17 cellular contexts compared by ENCODE assay signal in the genomic region with DNA sequence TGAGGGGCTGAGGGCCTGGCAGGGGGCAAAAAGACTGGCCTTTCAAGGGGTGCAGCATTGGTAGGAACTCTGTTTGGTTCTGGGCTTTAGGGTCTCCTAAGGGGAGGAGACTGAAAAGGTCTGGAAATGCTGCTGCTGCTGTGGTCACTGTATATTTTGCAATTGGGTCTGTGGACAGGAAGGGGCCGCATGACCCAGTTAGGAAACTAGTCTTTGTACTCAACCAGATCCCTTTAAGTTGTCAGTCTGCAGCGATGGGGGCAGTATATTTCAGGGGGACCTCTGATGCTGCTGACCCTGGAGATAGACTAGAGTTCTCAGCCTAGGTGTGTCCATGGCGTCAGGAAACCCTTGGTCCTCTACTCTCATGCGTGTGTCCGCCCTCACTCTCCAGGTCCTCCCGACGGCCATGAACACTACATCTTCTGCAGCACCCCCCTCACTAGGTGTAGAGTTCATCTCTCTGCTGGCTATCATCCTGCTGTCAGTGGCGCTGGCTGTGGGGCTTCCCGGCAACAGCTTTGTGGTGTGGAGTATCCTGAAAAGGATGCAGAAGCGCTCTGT. TPM values are rescaled to one million over a fixed set of nuclear protein-coding genes. Genes with fewer than 3 reads are reported as not detected.
A peak's percentile ranks its signal among the peaks of the same experiment; 100 is the strongest.
DNase-seq lines count a peak whose midpoint lies in the region; ATAC-seq and TF ChIP-seq lines count a peak whose summit lies in the region.
"Had no signal": no experiment of that assay in that cellular context is flagged by ENCODE, and none has a peak within 500 bp of the region (broad histone marks: within the 10 kb centered on the region; RNA-seq: fewer than 3 reads in every experiment).

No MANE protein-coding gene starts in this region.

- TF ChIP-seq POLR2A in uterus (IDR thresholded peaks at IDR 0.05) (no peak), testis (IDR thresholded peaks at IDR 0.05) (no peak)

- WGBS in testis, 2 donors, result 67 to 84% methylated on average over 10 of the region's 10 CpGs

- H3K27me3 ChIP-seq in uterus (no peaks in the 10 kb centered on the region), testis (no peaks in the 10 kb centered on the region)

- H3K4me1 ChIP-seq in uterus, result peaks cover 0 to 15% of the 10 kb centered on the region in 2 donors
- peaks cover 12% of the 10 kb centered on the region for H3K4me1 ChIP-seq in testis

- no peaks in the 10 kb centered on the region for H3K9me3 Mint-ChIP-seq in activated naive CD8-positive, alpha-beta T cell treated with anti-CD3 and anti-CD28 coated beads, Interleukin-2, amount 10 ng/mL, durations not matched to agents 7 days and 5 days
- H3K9me3 Mint-ChIP-seq in activated naive CD8-positive, alpha-beta T cell treated with anti-CD3 and anti-CD28 coated beads for 36 hours, result no peaks in the 10 kb centered on the region
- no peaks in the 10 kb centered on the region for H3K9me3 Mint-ChIP-seq in effector memory CD8-positive, alpha-beta T cell
- H3K9me3 Mint-ChIP-seq in natural killer cell treated with Interleukin-12 subunit alpha and Interleukin-12 subunit beta and Interleukin-15 and Interleukin-18, amount 100 ng/mL, for 72 hours, result no peaks in the 10 kb centered on the region
- H3K9me3 Mint-ChIP-seq in mesothelial cell of epicardium, result no peaks in the 10 kb centered on the region
- H3K9me3 Mint-ChIP-seq: activated T-helper 2 cell treated with anti-CD3 and anti-CD28 coated beads, Interferon-gamma antibody, Interleukin-2, Interleukin-4, amounts not matched to agents 10 μg/mL and 5 μg/mL and 100 μg/mL, durations not matched to agents 14 hours and 24 hours and 36 hours had no signal

- POLR2A ChIA-PET in activated naive CD8-positive, alpha-beta T cell treated with anti-CD3 and anti-CD28 coated beads, Interleukin-2, amount 10 ng/mL, durations not matched to agents 7 days and 5 days (lab: Charles Lee), result no interaction called here

- no peaks in the 10 kb centered on the region for H3K36me3 ChIP-seq in uterus
- no peaks in the 10 kb centered on the region for H3K36me3 ChIP-seq in testis (ENCODE audit: low read depth, missing control alignments)
- H3K36me3 ChIP-seq: prostate gland had no signal

- peak overlapping the region; percentile 17 for H3K27ac Mint-ChIP-seq in activated naive CD8-positive, alpha-beta T cell treated with anti-CD3 and anti-CD28 coated beads, Interleukin-2, amount 10 ng/mL, durations not matched to agents 7 days and 5 days
- H3K27ac Mint-ChIP-seq in activated naive CD8-positive, alpha-beta T cell treated with anti-CD3 and anti-CD28 coated beads for 36 hours, result no peak overlapping the region
- peak overlapping the region; percentile 80 to 93 for H3K27ac Mint-ChIP-seq in effector memory CD8-positive, alpha-beta T cell
- peak overlapping the region; percentile 83 to 93 for H3K27ac Mint-ChIP-seq in natural killer cell treated with Interleukin-12 subunit alpha and Interleukin-12 subunit beta and Interleukin-15 and Interleukin-18, amount 100 ng/mL, for 72 hours
- H3K27ac Mint-ChIP-seq in mesothelial cell of epicardium, result no peak overlapping the region

- H3K36me3 Mint-ChIP-seq in activated naive CD8-positive, alpha-beta T cell treated with anti-CD3 and anti-CD28 coated beads, Interleukin-2, amount 10 ng/mL, durations not matched to agents 7 days and 5 days, result peaks cover 19% of the 10 kb centered on the region
- peaks cover 18% of the 10 kb centered on the region for H3K36me3 Mint-ChIP-seq in activated naive CD8-positive, alpha-beta T cell treated with anti-CD3 and anti-CD28 coated beads for 36 hours
- H3K36me3 Mint-ChIP-seq in effector memory CD8-positive, alpha-beta T cell (ENCODE audit: insufficient read depth), result peaks cover 37% of the 10 kb centered on the region
- peaks cover 5% of the 10 kb centered on the region for H3K36me3 Mint-ChIP-seq in natural killer cell treated with Interleukin-12 subunit alpha and Interleukin-12 subunit beta and Interleukin-15 and Interleukin-18, amount 100 ng/mL, for 72 hours
- peaks cover under 1% of the 10 kb centered on the region for H3K36me3 Mint-ChIP-seq in mesothelial cell of epicardium

- H3K4me3 ChIP-seq in uterus, result no peak overlapping the region
- no peak overlapping the region for H3K4me3 ChIP-seq in testis
- H3K4me3 ChIP-seq: mucosa of descending colon, PC-9, prostate gland had no signal

- peaks cover 47% of the 10 kb centered on the region for H3K4me1 Mint-ChIP-seq in activated naive CD8-positive, alpha-beta T cell treated with anti-CD3 and anti-CD28 coated beads, Interleukin-2, amount 10 ng/mL, durations not matched to agents 7 days and 5 days
- peaks cover 48% of the 10 kb centered on the region for H3K4me1 Mint-ChIP-seq in activated naive CD8-positive, alpha-beta T cell treated with anti-CD3 and anti-CD28 coated beads for 36 hours
- peaks cover 48 to 50% of the 10 kb centered on the region in 2 donors for H3K4me1 Mint-ChIP-seq in effector memory CD8-positive, alpha-beta T cell (ENCODE audit: low read depth in 2 of 2)
- H3K4me1 Mint-ChIP-seq in natural killer cell treated with Interleukin-12 subunit alpha and Interleukin-12 subunit beta and Interleukin-15 and Interleukin-18, amount 100 ng/mL, for 72 hours (ENCODE audit: low read depth in 2 of 2), result peaks cover 51 to 57% of the 10 kb centered on the region in 2 donors
- no peaks in the 10 kb centered on the region for H3K4me1 Mint-ChIP-seq in mesothelial cell of epicardium

- peaks cover 10% of the 10 kb centered on the region for H3K27me3 Mint-ChIP-seq in activated naive CD8-positive, alpha-beta T cell treated with anti-CD3 and anti-CD28 coated beads, Interleukin-2, amount 10 ng/mL, durations not matched to agents 7 days and 5 days
- no peaks in the 10 kb centered on the region for H3K27me3 Mint-ChIP-seq in activated naive CD8-positive, alpha-beta T cell treated with anti-CD3 and anti-CD28 coated beads for 36 hours
- peaks cover 0 to 9% of the 10 kb centered on the region in 2 donors for H3K27me3 Mint-ChIP-seq in effector memory CD8-positive, alpha-beta T cell
- peaks cover 7 to 8% of the 10 kb centered on the region in 2 donors for H3K27me3 Mint-ChIP-seq in natural killer cell treated with Interleukin-12 subunit alpha and Interleukin-12 subunit beta and Interleukin-15 and Interleukin-18, amount 100 ng/mL, for 72 hours
- H3K27me3 Mint-ChIP-seq in mesothelial cell of epicardium (ENCODE audit: low read depth), result peaks cover 27% of the 10 kb centered on the region

- no peak for ATAC-seq in activated naive CD8-positive, alpha-beta T cell treated with anti-CD3 and anti-CD28 coated beads, Interleukin-2, amount 10 ng/mL, durations not matched to agents 7 days and 5 days (ENCODE audit: low read depth)
- no peak for ATAC-seq in effector memory CD8-positive, alpha-beta T cell (replicated peaks)
- ATAC-seq in natural killer cell treated with Interleukin-12 subunit alpha and Interleukin-12 subunit beta and Interleukin-15 and Interleukin-18, amount 100 ng/mL, for 72 hours, result no peak

- intact Hi-C loops in uterus (cut with DNase I; ENCODE audit: low total_unique reads), result no loop called here
- intact Hi-C loops in testis (cut with DNase I; ENCODE audit: low total_unique reads), result no loop called here

- H3K9me3 ChIP-seq in uterus, result no peaks in the 10 kb centered on the region
- no peaks in the 10 kb centered on the region for H3K9me3 ChIP-seq in testis
- H3K9me3 ChIP-seq: mucosa of descending colon, prostate gland had no signal

- no peak for DNase-seq in activated naive CD8-positive, alpha-beta T cell treated with anti-CD3 and anti-CD28 coated beads, Interleukin-2, amount 10 ng/mL, durations not matched to agents 7 days and 5 days
- no peak for DNase-seq in activated naive CD8-positive, alpha-beta T cell treated with anti-CD3 and anti-CD28 coated beads for 36 hours
- no peak for DNase-seq in effector memory CD8-positive, alpha-beta T cell
- no peak for DNase-seq in natural killer cell treated with Interleukin-12 subunit alpha and Interleukin-12 subunit beta and Interleukin-15 and Interleukin-18, amount 100 ng/mL, for 72 hours (ENCODE audit: low spot score)
- DNase-seq in uterus (no peak), hepatic stellate cell (ENCODE audit: low spot score) (no peak), mesothelial cell of epicardium (ENCODE audit: low spot score in 2 of 2, unreplicated experiment in 2 of 2) (no peak), testis (no peak)
- DNase-seq: NCI-H187 treated with DMSO at 0.1 percent for 48 hours; NCI-H526 treated with DMSO at 0.1 percent for 48 hours; PC-9; stimulated activated CD4-positive, alpha-beta T cell treated with anti-CD3 and anti-CD28 coated beads, Interleukin-1b, Interleukin-23, amount 100 ng/mL, for 48 hours; stimulated activated CD8-positive, alpha-beta memory T cell treated with anti-CD3 and anti-CD28 coated beads, Interleukin-4, amount 100 ng/mL, for 48 hours had no signal

- peak overlapping the region; percentile 12 for H3K4me3 Mint-ChIP-seq in activated naive CD8-positive, alpha-beta T cell treated with anti-CD3 and anti-CD28 coated beads, Interleukin-2, amount 10 ng/mL, durations not matched to agents 7 days and 5 days
- H3K4me3 Mint-ChIP-seq in activated naive CD8-positive, alpha-beta T cell treated with anti-CD3 and anti-CD28 coated beads for 36 hours, result no peak overlapping the region
- peak overlapping the region; percentile 81 to 87 for H3K4me3 Mint-ChIP-seq in effector memory CD8-positive, alpha-beta T cell
- peak overlapping the region; percentile 84 for H3K4me3 Mint-ChIP-seq in natural killer cell treated with Interleukin-12 subunit alpha and Interleukin-12 subunit beta and Interleukin-15 and Interleukin-18, amount 100 ng/mL, for 72 hours
- no peak overlapping the region for H3K4me3 Mint-ChIP-seq in mesothelial cell of epicardium

- TF ChIP-seq CTCF in uterus (IDR thresholded peaks at IDR 0.05), result no peak
- TF ChIP-seq CTCF in mesothelial cell of epicardium (IDR thresholded peaks at IDR 0.05; ENCODE audit: unreplicated experiment), result no peak
- no peak for TF ChIP-seq CTCF in testis (IDR thresholded peaks at IDR 0.05)

- H3K27ac ChIP-seq in uterus (peak overlapping the region; percentile 6 to 48), testis (no peak overlapping the region)
- H3K27ac ChIP-seq: PC-9, prostate gland had no signal

RNA-seq across cellular contexts. Expression of a gene that starts 4.0 kb away (rescaled TPM):
- 10 to 100 TPM; 27.0 to 27.8 TPM for total RNA-seq in activated naive CD8-positive, alpha-beta T cell treated with anti-CD3 and anti-CD28 coated beads, Interleukin-2, amount 10 ng/mL, durations not matched to agents 7 days and 5 days
- 10 to 100 TPM in 1 of 2 experiments, 1 to 10 TPM in 1; 9.3 to 10.3 TPM for total RNA-seq in activated naive CD8-positive, alpha-beta T cell treated with anti-CD3 and anti-CD28 coated beads for 36 hours
- 10 to 100 TPM; 13.2 to 37.3 TPM for total RNA-seq in natural killer cell treated with Interleukin-12 subunit alpha and Interleukin-12 subunit beta and Interleukin-15 and Interleukin-18, amount 100 ng/mL, for 72 hours
- total RNA-seq in uterus (10 to 100 TPM in 1 of 4 donors, 1 to 10 TPM in 3; 3.7 to 19.5 (median 5.6) TPM), mesothelial cell of epicardium (10.7 to 11.8 TPM (median 11.1 TPM) in 3 replicates), testis (10 to 100 TPM; 10.3 to 10.9 TPM)
- polyA plus RNA-seq in testis (ENCODE audit: insufficient read depth, low read depth, low replicate concordance), result 5.5 TPM

RNA-seq across cellular contexts. Expression of a gene that starts 5.4 kb away (rescaled TPM):
- total RNA-seq in activated naive CD8-positive, alpha-beta T cell treated with anti-CD3 and anti-CD28 coated beads, Interleukin-2, amount 10 ng/mL, durations not matched to agents 7 days and 5 days, result 10 to 100 TPM; 19.4 to 21.2 TPM
- total RNA-seq in activated naive CD8-positive, alpha-beta T cell treated with anti-CD3 and anti-CD28 coated beads for 36 hours, result 10 to 100 TPM; 11.5 TPM
- total RNA-seq in natural killer cell treated with Interleukin-12 subunit alpha and Interleukin-12 subunit beta and Interleukin-15 and Interleukin-18, amount 100 ng/mL, for 72 hours, result 10 to 100 TPM; 13.7 to 27.1 TPM
- total RNA-seq in uterus, result 1 to 10 TPM in 3 of 4 donors, not detected in 1; 1.0 to 7.1 (median 5.6) TPM
- 13.0 to 14.9 TPM (median 14.8 TPM) in 3 replicates for total RNA-seq in mesothelial cell of epicardium
- 10 to 100 TPM; 23.4 to 28.1 TPM for total RNA-seq in testis
- 4.2 TPM for polyA plus RNA-seq in testis (ENCODE audit: insufficient read depth, low read depth, low replicate concordance)

RNA-seq across cellular contexts. Expression of a gene that starts 7.5 kb away (rescaled TPM):
- 10 to 100 TPM; 33.7 to 34.8 TPM for total RNA-seq in activated naive CD8-positive, alpha-beta T cell treated with anti-CD3 and anti-CD28 coated beads, Interleukin-2, amount 10 ng/mL, durations not matched to agents 7 days and 5 days
- total RNA-seq in activated naive CD8-positive, alpha-beta T cell treated with anti-CD3 and anti-CD28 coated beads for 36 hours, result 1 to 10 TPM; 6.0 to 6.7 TPM
- total RNA-seq in natural killer cell treated with Interleukin-12 subunit alpha and Interleukin-12 subunit beta and Interleukin-15 and Interleukin-18, amount 100 ng/mL, for 72 hours, result 10 to 100 TPM in 1 of 2 donors, 1 to 10 TPM in 1; 6.8 to 20.2 TPM
- total RNA-seq in uterus (10 to 100 TPM in 2 of 4 donors, 1 to 10 TPM in 2; 1.3 to 25.5 (median 14.1) TPM), mesothelial cell of epicardium (not detected in 3 replicates), testis (1 to 10 TPM; 3.8 to 6.6 TPM)
- polyA plus RNA-seq in testis (ENCODE audit: insufficient read depth, low read depth, low replicate concordance), result 7.0 TPM
- total RNA-seq: M059J, PC-9 had no signal

RNA-seq across cellular contexts. Expression of a gene that starts 15.7 kb away (rescaled TPM):
- 10 to 100 TPM; 28.7 to 31.1 TPM for total RNA-seq in activated naive CD8-positive, alpha-beta T cell treated with anti-CD3 and anti-CD28 coated beads, Interleukin-2, amount 10 ng/mL, durations not matched to agents 7 days and 5 days
- 10 to 100 TPM; 40.9 to 45.0 TPM for total RNA-seq in activated naive CD8-positive, alpha-beta T cell treated with anti-CD3 and anti-CD28 coated beads for 36 hours
- total RNA-seq in natural killer cell treated with Interleukin-12 subunit alpha and Interleukin-12 subunit beta and Interleukin-15 and Interleukin-18, amount 100 ng/mL, for 72 hours, result 10 to 100 TPM; 38.5 to 59.0 TPM
- total RNA-seq in uterus (10 to 100 TPM in 3 of 4 donors, 1 to 10 TPM in 1; 5.0 to 23.5 (median 22.5) TPM), mesothelial cell of epicardium (27.8 to 30.8 TPM (median 28.8 TPM) in 3 replicates), testis (10 to 100 TPM; 25.0 to 27.6 TPM)
- polyA plus RNA-seq in testis (ENCODE audit: insufficient read depth, low read depth, low replicate concordance), result 20.1 TPM

RNA-seq across cellular contexts. Expression of a gene that starts 15.7 kb away (rescaled TPM):
- total RNA-seq in activated naive CD8-positive, alpha-beta T cell treated with anti-CD3 and anti-CD28 coated beads, Interleukin-2, amount 10 ng/mL, durations not matched to agents 7 days and 5 days, result 10 to 100 TPM; 36.0 to 41.9 TPM
- 1 to 10 TPM; 7.4 to 8.6 TPM for total RNA-seq in activated naive CD8-positive, alpha-beta T cell treated with anti-CD3 and anti-CD28 coated beads for 36 hours
- total RNA-seq in natural killer cell treated with Interleukin-12 subunit alpha and Interleukin-12 subunit beta and Interleukin-15 and Interleukin-18, amount 100 ng/mL, for 72 hours, result 10 to 100 TPM; 15.6 to 17.4 TPM
- 10 to 100 TPM; 17.0 to 52.4 (median 37.7) TPM for total RNA-seq in uterus
- total RNA-seq in mesothelial cell of epicardium, result 38.3 to 41.4 TPM (median 39.8 TPM) in 3 replicates
- 10 to 100 TPM; 22.5 to 24.6 TPM for total RNA-seq in testis
- polyA plus RNA-seq in testis (ENCODE audit: insufficient read depth, low read depth, low replicate concordance), result 19.2 TPM

Comparison
In these comparisons a context has a peak if more than half of its experiments do, and no peak if none do; other contexts are left out.
1. H3K27ac Mint-ChIP-seq: peak in activated naive CD8-positive, alpha-beta T cell treated with anti-CD3 and anti-CD28 coated beads, Interleukin-2, amount 10 ng/mL, durations not matched to agents 7 days and 5 days (single experiment), effector memory CD8-positive, alpha-beta T cell (2 of 2) and natural killer cell treated with Interleukin-12 subunit alpha and Interleukin-12 subunit beta and Interleukin-15 and Interleukin-18, amount 100 ng/mL, for 72 hours (2 of 2); none in activated naive CD8-positive, alpha-beta T cell treated with anti-CD3 and anti-CD28 coated beads for 36 hours (single experiment) and mesothelial cell of epicardium (single experiment).
2. H3K4me3 Mint-ChIP-seq: peak in activated naive CD8-positive, alpha-beta T cell treated with anti-CD3 and anti-CD28 coated beads, Interleukin-2, amount 10 ng/mL, durations not matched to agents 7 days and 5 days (single experiment), effector memory CD8-positive, alpha-beta T cell (2 of 2) and natural killer cell treated with Interleukin-12 subunit alpha and Interleukin-12 subunit beta and Interleukin-15 and Interleukin-18, amount 100 ng/mL, for 72 hours (single experiment); none in activated naive CD8-positive, alpha-beta T cell treated with anti-CD3 and anti-CD28 coated beads for 36 hours (single experiment) and mesothelial cell of epicardium (single experiment).
3. H3K27ac ChIP-seq: peak in uterus (2 of 2); none in testis (0 of 2).